8 cellular contexts compared by ENCODE assay signal in the genomic region with DNA sequence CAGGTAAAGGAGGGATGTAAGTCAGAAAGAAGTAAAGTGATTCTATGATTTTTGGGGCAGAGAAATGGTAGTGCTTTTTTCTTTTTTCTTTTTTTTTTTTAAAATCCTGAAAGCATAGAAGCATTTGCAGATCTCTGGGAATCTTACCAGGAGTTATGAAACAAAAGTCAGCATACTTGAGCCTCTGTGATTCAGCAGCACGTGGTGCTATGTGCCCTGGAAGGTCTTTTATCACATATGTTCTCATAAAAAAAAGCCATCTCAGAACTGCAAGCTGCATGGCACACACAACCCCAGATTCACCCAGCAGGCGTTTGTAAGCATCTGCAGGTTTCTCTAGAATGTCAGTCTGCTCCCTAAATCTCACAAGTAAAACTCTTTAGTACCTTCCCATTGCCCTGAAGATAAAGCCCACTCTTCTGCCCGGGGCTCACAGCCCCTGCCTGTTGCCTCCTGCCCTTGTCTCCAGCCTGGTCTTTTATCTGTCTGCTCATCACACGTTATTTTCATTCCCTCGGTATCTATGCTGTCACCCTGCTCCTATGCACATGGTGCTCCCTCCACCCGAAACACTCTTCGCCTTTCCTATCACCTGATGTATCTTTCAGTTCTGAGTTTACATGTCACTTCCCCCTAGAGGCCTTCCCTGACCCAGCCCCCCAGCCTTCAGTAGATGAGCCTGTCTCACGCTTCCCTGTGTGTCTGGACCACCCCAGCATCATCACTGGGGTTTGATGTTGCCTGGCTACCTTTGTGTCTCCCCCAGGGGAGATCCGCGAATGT.
DNase-seq lines count a peak whose midpoint lies in the region; ATAC-seq and TF ChIP-seq lines count a peak whose summit lies in the region.

No MANE protein-coding gene starts in this region.

- DNase-seq in astrocyte of the cerebellum (ENCODE audit: low read depth) (peak; percentile 34), retinal pigment epithelial cell (ENCODE audit: low read depth) (peak; percentile 92), DMS 273 (lab: John Stamatoyannopoulos, UW; ENCODE audit: unreplicated experiment) (no peak), NCI-H2171 treated with DMSO at 0.1 percent for 48 hours (lab: John Stamatoyannopoulos, UW) (no peak), HuH-7 (ENCODE audit: low spot score) (no peak), RKO (ENCODE audit: low spot score) (no peak)

- in situ Hi-C loops in astrocyte of the cerebellum (cut with HindIII; ENCODE audit: low sequenced_read_pairs): no loop called here

- H3K4me3 ChIP-seq in astrocyte of the cerebellum (ENCODE audit: low read depth, low read length): no peak overlapping the region
- H3K4me3 ChIP-seq in retinal pigment epithelial cell (ENCODE audit: low read length): no peak overlapping the region

- ATAC-seq in GM18873 (IDR thresholded peaks at IDR 0.05; ENCODE audit: low FRiP score, unreplicated experiment) (peak; percentile 77), HG02885 (IDR thresholded peaks at IDR 0.05; ENCODE audit: poor library complexity, unreplicated experiment) (peak; percentile 91)

- TF ChIP-seq CTCF in astrocyte of the cerebellum (IDR thresholded peaks at IDR 0.05; ENCODE audit: low read depth, low read length, missing control alignments) (no peak), retinal pigment epithelial cell (conservative IDR thresholded peaks at IDR 0.05; ENCODE audit: low read depth, low read length) (no peak)

Comparison
In these comparisons a context has a peak if more than half of its experiments do, and no peak if none do; other contexts are left out.
1. DNase-seq: peak in astrocyte of the cerebellum (single experiment) and retinal pigment epithelial cell (single experiment); none in DMS 273 (single experiment), NCI-H2171 treated with DMSO at 0.1 percent for 48 hours (single experiment), HuH-7 (single experiment) and RKO (single experiment).